In the genomic region with DNA sequence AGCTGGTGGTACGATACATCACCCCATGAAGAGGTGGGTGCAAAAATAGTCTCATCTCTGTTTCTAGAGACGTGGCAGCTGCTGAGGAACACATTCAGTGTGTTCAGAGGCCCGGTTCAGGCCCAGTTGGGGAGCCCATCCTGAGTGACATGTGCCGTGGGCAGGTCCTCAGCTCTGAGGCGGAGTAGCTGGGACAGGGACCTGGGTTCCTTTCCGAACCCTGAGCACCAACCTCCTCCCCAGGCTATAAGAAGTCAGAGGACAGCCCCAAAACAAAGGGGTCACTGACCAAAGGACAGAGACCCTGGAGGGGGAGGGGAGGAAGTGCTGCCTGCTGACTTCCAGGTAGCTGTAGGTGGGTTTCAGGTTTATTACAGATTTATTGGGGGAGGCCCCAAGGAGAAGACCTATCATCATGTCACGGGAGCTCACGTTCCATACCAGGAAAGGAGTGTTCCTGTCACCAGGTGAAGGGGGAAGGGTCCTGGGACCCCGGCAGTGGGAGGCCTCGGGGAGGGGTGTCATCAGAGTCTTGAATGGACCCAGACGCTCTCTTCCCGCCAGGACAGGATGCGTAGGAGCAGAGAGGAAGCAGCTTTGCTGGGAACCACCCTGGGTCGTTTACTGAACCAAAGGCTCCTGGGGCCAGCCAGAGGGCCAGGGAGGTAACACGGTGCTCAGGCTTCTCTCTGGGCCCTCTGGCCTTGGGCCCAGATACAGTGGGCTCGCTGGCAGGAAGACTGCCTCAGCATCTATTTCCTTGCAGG, we compare ENCODE assay signal across 8 cellular contexts. TPM values are rescaled to one million over a fixed set of nuclear protein-coding genes. Genes with fewer than 3 reads are reported as not detected.
DNase-seq lines count a peak whose midpoint lies in the region; ATAC-seq and TF ChIP-seq lines count a peak whose summit lies in the region.

No MANE protein-coding gene starts in this region.

- H3K27me3 Mint-ChIP-seq in MCF 10A (ENCODE audit: insufficient read depth, unreplicated experiment) = no peaks in the 10 kb centered on the region
- peaks cover 4 to 13% of the 10 kb centered on the region in 2 donors for H3K27me3 Mint-ChIP-seq in T-cell
- no peaks in the 10 kb centered on the region for H3K27me3 Mint-ChIP-seq in Calu3 (ENCODE audit: unreplicated experiment)

- H3K4me1 ChIP-seq in breast epithelium = peaks cover 24 to 34% of the 10 kb centered on the region in 2 donors
- peaks cover 50% of the 10 kb centered on the region for H3K4me1 ChIP-seq in upper lobe of right lung

- DNase-seq in breast epithelium (ENCODE audit: low spot score in 2 of 2) (no peak), MCF 10A (ENCODE audit: unreplicated experiment) (no peak), T-cell (no peak), upper lobe of right lung (peak; percentile 68), Calu3 (no peak), NCI-H226 (no peak)

- no peaks in the 10 kb centered on the region for H3K36me3 ChIP-seq in breast epithelium
- H3K36me3 ChIP-seq in upper lobe of right lung = no peaks in the 10 kb centered on the region

- H3K4me3 Mint-ChIP-seq in MCF 10A (ENCODE audit: unreplicated experiment) = no peak overlapping the region
- no peak overlapping the region for H3K4me3 Mint-ChIP-seq in T-cell
- H3K4me3 Mint-ChIP-seq in Calu3 (ENCODE audit: low read depth, unreplicated experiment) = no peak overlapping the region

- POLR2A ChIA-PET in MCF 10A (lab: Yijun Ruan, JAX) = interaction anchor here (1.0 to 4.4 kb wide), 6 partner anchors 8 to 215 kb away, joined by 3 to 71 read pairs (median 16); partner anchors contain the start of genes WDR59 and ZNRF1
- POLR2A ChIA-PET in T-cell (lab: Charles Lee) = no interaction called here

- H3K4me1 Mint-ChIP-seq in MCF 10A (ENCODE audit: insufficient read depth, unreplicated experiment) (peaks cover 33% of the 10 kb centered on the region), T-cell (peaks cover 28 to 41% (median 34%) of the 10 kb centered on the region in 3 donors), Calu3 (ENCODE audit: low read depth, unreplicated experiment) (peaks cover 38% of the 10 kb centered on the region)

- CTCF ChIA-PET in MCF 10A (lab: Yijun Ruan, JAX) = interaction anchor here (0.6 to 6.3 kb wide), 44 partner anchors 10 to 1737 kb away, joined by 3 to 199 read pairs (median 4); partner anchors contain the start of genes WDR59 and ZNRF1
- CTCF ChIA-PET in T-cell (lab: Charles Lee) = interaction anchor here (0.6 to 1.7 kb wide), 34 partner anchors 8 to 303 kb away, joined by 3 to 35 read pairs (median 4); partner anchors contain the start of genes ZNRF1 (in 2 of the 2) and WDR59 (in 1 of the 2)
- CTCF ChIA-PET in Calu3 (lab: Charles Lee) = interaction anchor here (0.6 to 4.4 kb wide), 19 partner anchors 8 to 249 kb away, joined by 3 to 125 read pairs (median 4); partner anchors contain the start of genes WDR59 and ZNRF1

- H3K9me3 ChIP-seq in breast epithelium (no peaks in the 10 kb centered on the region), upper lobe of right lung (no peaks in the 10 kb centered on the region)

- TF ChIP-seq POLR2A in breast epithelium (IDR thresholded peaks at IDR 0.05) = no peak

- intact Hi-C loops in breast epithelium (cut with DNase I; ENCODE audit: low total_unique reads) = loop anchor here (1.0 kb wide), 1 partner anchor 111 kb away; no protein-coding TSS in a partner anchor
- intact Hi-C loops in MCF 10A (cut with micrococcal nuclease) = loop anchor here (1.0 to 2.0 kb wide), 4 partner anchors 113 to 402 kb away; no protein-coding TSS in a partner anchor
- intact Hi-C loops in upper lobe of right lung (cut with DNase I) = loop anchor here (5.0 kb wide), 1 partner anchor 114 kb away; the partner anchor contains the start of gene ZNRF1
- intact Hi-C loops in Calu3 (cut with micrococcal nuclease; ENCODE audit: unreplicated experiment) = loop anchor here (1.0 to 10.0 kb wide), 2 partner anchors 113 to 237 kb away; no protein-coding TSS in a partner anchor

- H3K27me3 ChIP-seq in breast epithelium (no peaks in the 10 kb centered on the region), layer of hippocampus (ENCODE audit: control insufficient read depth, insufficient read depth, low read length) (no peaks in the 10 kb centered on the region), upper lobe of right lung (no peaks in the 10 kb centered on the region)

- H3K9me3 Mint-ChIP-seq in MCF 10A (ENCODE audit: unreplicated experiment) (no peaks in the 10 kb centered on the region), T-cell (no peaks in the 10 kb centered on the region), Calu3 (ENCODE audit: low read depth, unreplicated experiment) (no peaks in the 10 kb centered on the region)

- H3K27ac Mint-ChIP-seq in MCF 10A (ENCODE audit: low read depth, unreplicated experiment) (no peak overlapping the region), T-cell (no peak overlapping the region), Calu3 (ENCODE audit: unreplicated experiment) (no peak overlapping the region)

- H3K27ac ChIP-seq in breast epithelium (peak overlapping the region; percentile 84 to 91), layer of hippocampus (ENCODE audit: low read depth, low read length) (peak overlapping the region; percentile 88), upper lobe of right lung (peak overlapping the region; percentile 74)

- peak overlapping the region in 1 of 3 donors; percentile 61 for H3K4me3 ChIP-seq in breast epithelium
- no peak overlapping the region for H3K4me3 ChIP-seq in upper lobe of right lung

- BruUV-seq in MCF 10A (replicated peaks; lab: Mats Ljungman, UMichigan) (no TSS peak), Calu3 (replicated peaks; lab: Mats Ljungman, UMichigan) (no TSS peak)

- H3K36me3 Mint-ChIP-seq in MCF 10A (ENCODE audit: insufficient read depth, unreplicated experiment) (peaks cover 18% of the 10 kb centered on the region), T-cell (no peaks in the 10 kb centered on the region), Calu3 (ENCODE audit: insufficient read depth, unreplicated experiment) (peaks cover 17% of the 10 kb centered on the region)

- peak in 3 of 4 experiments; percentile 11 to 25 (median 14) for ATAC-seq in T-cell (replicated peaks in 1 of 4)
- ATAC-seq in upper lobe of right lung = peak; percentile 1
- ATAC-seq in GM21390 (IDR thresholded peaks at IDR 0.05; ENCODE audit: unreplicated experiment) = no peak

- TF ChIP-seq CTCF in breast epithelium (IDR thresholded peaks at IDR 0.05) (no peak), MCF 10A (IDR thresholded peaks at IDR 0.05; ENCODE audit: unreplicated experiment) (no peak), upper lobe of right lung (IDR thresholded peaks at IDR 0.05) (no peak), Calu3 (IDR thresholded peaks at IDR 0.05; ENCODE audit: unreplicated experiment) (no peak)

RNA-seq across cellular contexts. Expression of gene LDHD, which starts 4.9 kb away (rescaled TPM):
- 10 to 100 TPM; 10.5 to 17.6 (median 10.7) TPM for total RNA-seq in breast epithelium
- total RNA-seq in MCF 10A (2022) = 0.15 and 0.30 TPM in 2 replicates
- under 1 TPM in 3 of 5 donors, not detected in 2; 0.13 to 0.47 (median 0.26) TPM for total RNA-seq in T-cell
- total RNA-seq in upper lobe of right lung = 10.7 TPM
- total RNA-seq in Calu3 (2022) = 4.1 and 6.5 TPM in 2 replicates

RNA-seq across cellular contexts. Expression of gene ZFP1, which starts 36.6 kb away (rescaled TPM):
- total RNA-seq in breast epithelium (10 to 100 TPM in 2 of 3 donors, 1 to 10 TPM in 1; 7.0 to 16.0 (median 12.5) TPM), MCF 10A (2022) (11.5 and 14.0 TPM in 2 replicates), T-cell (10 to 100 TPM; 10.1 to 15.6 (median 14.4) TPM), upper lobe of right lung (9.8 TPM), Calu3 (2022) (10.6 and 12.9 TPM in 2 replicates)
